In the genomic region with DNA sequence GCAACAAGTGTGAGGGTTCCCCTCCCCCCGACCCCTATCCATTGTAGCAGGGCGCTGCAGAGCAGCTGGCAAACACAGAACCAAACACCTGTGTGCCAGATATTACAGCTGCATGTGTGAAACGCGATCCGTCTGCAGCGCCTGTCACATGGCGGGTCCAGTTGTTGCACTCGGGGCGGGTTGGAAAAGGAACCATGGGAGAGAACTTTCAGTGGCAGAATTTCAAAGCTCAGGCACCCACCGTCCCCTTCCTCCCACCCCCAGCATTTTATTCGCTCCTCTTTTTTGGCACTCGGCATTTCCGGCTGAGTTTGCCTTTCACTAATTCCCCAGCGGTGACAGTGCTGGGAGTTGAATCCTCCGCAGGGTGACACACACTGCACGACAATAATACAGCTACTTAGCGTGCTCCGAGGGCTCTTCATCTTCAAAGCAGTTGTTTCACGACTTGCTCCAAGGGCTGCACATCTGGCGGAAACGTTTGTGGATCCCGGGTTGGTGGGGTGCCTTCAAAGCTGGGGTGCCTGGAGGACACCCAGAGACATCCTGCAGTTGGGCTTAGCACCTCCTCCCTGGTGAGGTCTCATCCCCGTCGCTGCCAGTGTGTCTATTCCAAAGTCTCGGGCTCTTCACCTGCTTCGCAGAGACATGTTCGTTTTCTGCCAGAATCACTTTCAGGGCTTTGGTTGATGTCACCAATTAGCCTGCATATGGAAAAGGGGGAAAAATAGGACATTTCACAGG, we compare ENCODE assay signal across 8 cellular contexts.
A peak's percentile ranks its signal among the peaks of the same experiment; 100 is the strongest.
DNase-seq lines count a peak whose midpoint lies in the region; ATAC-seq and TF ChIP-seq lines count a peak whose summit lies in the region.

No MANE protein-coding gene starts in this region.

- no peak overlapping the region for H3K27ac Mint-ChIP-seq in CD8-positive, alpha-beta T cell
- H3K27ac Mint-ChIP-seq in mesothelial cell of epicardium, result peak overlapping the region; percentile 36

- CTCF ChIA-PET in CD8-positive, alpha-beta T cell (lab: Charles Lee), result interaction anchor here (0.8 kb wide), 1 partner anchor 41 kb away, joined by 3 read pairs; no protein-coding TSS in a partner anchor

- H3K36me3 Mint-ChIP-seq in CD8-positive, alpha-beta T cell, result no peaks in the 10 kb centered on the region
- no peaks in the 10 kb centered on the region for H3K36me3 Mint-ChIP-seq in mesothelial cell of epicardium

- H3K4me3 ChIP-seq in CD8-positive, alpha-beta T cell (ENCODE audit: low read depth, low read length), result no peak overlapping the region
- peak overlapping the region; percentile 13 for H3K4me3 ChIP-seq in astrocyte of the cerebellum (ENCODE audit: low read depth, low read length)

- no peak for ATAC-seq in CD8-positive, alpha-beta T cell
- no peak for ATAC-seq in GM18909 (IDR thresholded peaks at IDR 0.05; ENCODE audit: poor library complexity, unreplicated experiment)

- no peak for DNase-seq in CD8-positive, alpha-beta T cell
- peak; percentile 90 for DNase-seq in NCI-H146 (lab: John Stamatoyannopoulos, UW)
- no peak for DNase-seq in astrocyte of the cerebellum (ENCODE audit: low read depth)
- DNase-seq in mesothelial cell of epicardium (ENCODE audit: low spot score in 2 of 2, unreplicated experiment in 2 of 2), result no peak
- DNase-seq in activated CD4-positive, alpha-beta T cell treated with anti-CD3 and anti-CD28 coated beads, Interleukin-2, amount 50 U/mL, for 4 hours, result no peak
- DNase-seq in KG1 (lab: John Stamatoyannopoulos, UW), result no peak
- DNase-seq in activated CD8-positive, alpha-beta memory T cell treated with anti-CD3 and anti-CD28 coated beads, Interleukin-2, amount 50 U/mL, for 4 hours, result no peak

- intact Hi-C loops in CD8-positive, alpha-beta T cell (cut with DNase I, micrococcal nuclease), result no loop called here

- in situ Hi-C loops in astrocyte of the cerebellum (cut with HindIII; ENCODE audit: low sequenced_read_pairs), result loop anchor here (25.0 kb wide), 1 partner anchor 169 kb away; the partner anchor contains the start of gene ZBTB18

- no peak for TF ChIP-seq CTCF in CD8-positive, alpha-beta T cell (IDR thresholded peaks at IDR 0.05)
- no peak for TF ChIP-seq CTCF in astrocyte of the cerebellum (IDR thresholded peaks at IDR 0.05; ENCODE audit: low read depth, low read length, missing control alignments)
- no peak for TF ChIP-seq CTCF in mesothelial cell of epicardium (IDR thresholded peaks at IDR 0.05; ENCODE audit: unreplicated experiment)

- POLR2A ChIA-PET in CD8-positive, alpha-beta T cell (lab: Charles Lee), result interaction anchor here (0.6 kb wide), 1 partner anchor 254 kb away, joined by 4 read pairs; no protein-coding TSS in a partner anchor

- H3K27me3 Mint-ChIP-seq in CD8-positive, alpha-beta T cell (ENCODE audit: low read depth), result no peaks in the 10 kb centered on the region
- no peaks in the 10 kb centered on the region for H3K27me3 Mint-ChIP-seq in mesothelial cell of epicardium (ENCODE audit: low read depth)

- H3K4me1 Mint-ChIP-seq in CD8-positive, alpha-beta T cell (ENCODE audit: low read depth), result peaks cover 5% of the 10 kb centered on the region
- peaks cover 27% of the 10 kb centered on the region for H3K4me1 Mint-ChIP-seq in mesothelial cell of epicardium

- H3K27ac ChIP-seq in CD8-positive, alpha-beta T cell (ENCODE audit: low read depth, low read length), result no peak overlapping the region

- H3K9me3 ChIP-seq in CD8-positive, alpha-beta T cell (ENCODE audit: low read length), result no peaks in the 10 kb centered on the region

- peak overlapping the region; percentile 39 for H3K4me3 Mint-ChIP-seq in CD8-positive, alpha-beta T cell
- H3K4me3 Mint-ChIP-seq in mesothelial cell of epicardium, result peak overlapping the region; percentile 22

- H3K4me1 ChIP-seq in CD8-positive, alpha-beta T cell (ENCODE audit: insufficient read depth, low read length), result no peaks in the 10 kb centered on the region

- H3K36me3 ChIP-seq in CD8-positive, alpha-beta T cell (ENCODE audit: insufficient read depth, low read length), result no peaks in the 10 kb centered on the region

- no peaks in the 10 kb centered on the region for H3K9me3 Mint-ChIP-seq in CD8-positive, alpha-beta T cell
- H3K9me3 Mint-ChIP-seq in mesothelial cell of epicardium, result no peaks in the 10 kb centered on the region

- H3K27me3 ChIP-seq in CD8-positive, alpha-beta T cell (ENCODE audit: insufficient read depth, low read length), result no peaks in the 10 kb centered on the region
